ENCODE assay signal across 16 cellular contexts in the genomic region with DNA sequence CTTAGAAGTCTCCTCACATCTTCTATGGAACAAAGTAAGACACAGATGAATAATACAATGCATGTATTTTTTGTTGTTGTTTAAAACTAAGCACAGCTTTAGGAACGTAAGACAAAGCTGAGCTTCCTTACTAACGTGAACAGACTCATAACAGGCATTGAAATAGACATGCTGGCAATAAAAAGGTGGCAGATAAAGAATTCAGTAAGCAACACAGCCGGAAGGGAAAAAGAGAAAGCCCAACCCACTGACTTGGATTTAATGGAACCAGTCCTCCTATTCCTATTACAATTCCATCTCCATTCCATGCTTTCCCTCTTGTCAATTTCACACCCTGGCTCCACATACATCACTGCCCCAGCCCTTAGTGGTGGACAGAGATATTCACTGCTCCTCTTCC.
DNase-seq lines count a peak whose midpoint lies in the region; ATAC-seq and TF ChIP-seq lines count a peak whose summit lies in the region.
"Had no signal": no experiment of that assay in that cellular context is flagged by ENCODE, and none has a peak within 500 bp of the region (broad histone marks: within the 10 kb centered on the region; RNA-seq: fewer than 3 reads in every experiment).

No MANE protein-coding gene starts in this region.

- no TSS peak for BruUV-seq in Caco-2 (replicated peaks; lab: Mats Ljungman, UMichigan)

- TF ChIP-seq CTCF in Caco-2 (IDR thresholded peaks at IDR 0.05; ENCODE audit: insufficient read depth in 1 of 2, low read depth in 1 of 2, low read length in 1 of 2, severe bottlenecking in 1 of 2, unreplicated experiment in 1 of 2) = no peak
- no peak for TF ChIP-seq CTCF in dorsolateral prefrontal cortex (IDR thresholded peaks at IDR 0.05 in 54 of 56, conservative IDR thresholded peaks at IDR 0.05 in 2 of 56; ENCODE audit: low read depth in 1 of 56, partially characterized antibody in 56 of 56)
- no peak for TF ChIP-seq CTCF in mucosa of descending colon (IDR thresholded peaks at IDR 0.05)

- H3K9me3 ChIP-seq in Caco-2 (no peaks in the 10 kb centered on the region), mucosa of descending colon (no peaks in the 10 kb centered on the region)
- H3K9me3 ChIP-seq: BLaER1, HAP-1 had no signal

- no peaks in the 10 kb centered on the region; the same call in none of the 2 replicates for H3K36me3 ChIP-seq in Caco-2 (ENCODE audit: control insufficient read depth, insufficient read depth, low read length)
- no peaks in the 10 kb centered on the region for H3K36me3 ChIP-seq in mucosa of descending colon (ENCODE audit: low read depth)
- H3K36me3 ChIP-seq: HAP-1 had no signal

- H3K27me3 ChIP-seq in Caco-2 (replicated peaks; ENCODE audit: control insufficient read depth, insufficient read depth, low read length) = no peaks in the 10 kb centered on the region
- H3K27me3 ChIP-seq in dorsolateral prefrontal cortex = no peaks in the 10 kb centered on the region
- H3K27me3 ChIP-seq: BLaER1 had no signal

- H3K9me3 Mint-ChIP-seq in Caco-2 (ENCODE audit: unreplicated experiment) = no peaks in the 10 kb centered on the region
- H3K9me3 Mint-ChIP-seq in activated T-helper 1 cell treated with anti-CD3 and anti-CD28 coated beads, Interleukin-12 subunit alpha, Interleukin-12 subunit beta, Interleukin-2, Interleukin-4 antibody, amounts not matched to agents 30 ng/mL and 10 ng/mL and 1 ng/mL, durations not matched to agents 14 hours and 24 hours and 36 hours = no peaks in the 10 kb centered on the region
- no peaks in the 10 kb centered on the region for H3K9me3 Mint-ChIP-seq in activated naive CD4-positive, alpha-beta T cell treated with anti-CD3 and anti-CD28 coated beads, Interleukin-2, amount 50 U/mL, for 72 hours

- no peak for DNase-seq in Caco-2
- DNase-seq in NCI-H146 (lab: John Stamatoyannopoulos, UW) = peak; percentile 52
- DNase-seq in dorsolateral prefrontal cortex = no peak
- DNase-seq in mucosa of descending colon = no peak
- no peak for DNase-seq in HuH-7 (ENCODE audit: low spot score)
- no peak for DNase-seq in activated T-helper 1 cell treated with anti-CD3 and anti-CD28 coated beads, Interleukin-12 subunit alpha, Interleukin-12 subunit beta, Interleukin-2, Interleukin-4 antibody, amounts not matched to agents 30 ng/mL and 10 ng/mL and 1 ng/mL, durations not matched to agents 14 hours and 24 hours and 36 hours (ENCODE audit: low spot score)
- DNase-seq in activated naive CD4-positive, alpha-beta T cell treated with anti-CD3 and anti-CD28 coated beads, Interleukin-2, amount 50 U/mL, for 72 hours (ENCODE audit: low spot score in 2 of 2) = no peak
- DNase-seq: 8988T, AML-193, Calu3, DMS 273 treated with DMSO at 0.1 percent for 48 hours, GOT3 had no signal

- peak overlapping the region; percentile 7 for H3K27ac Mint-ChIP-seq in Caco-2 (ENCODE audit: unreplicated experiment)
- H3K27ac Mint-ChIP-seq in activated T-helper 1 cell treated with anti-CD3 and anti-CD28 coated beads, Interleukin-12 subunit alpha, Interleukin-12 subunit beta, Interleukin-2, Interleukin-4 antibody, amounts not matched to agents 30 ng/mL and 10 ng/mL and 1 ng/mL, durations not matched to agents 14 hours and 24 hours and 36 hours = no peak overlapping the region
- H3K27ac Mint-ChIP-seq in activated naive CD4-positive, alpha-beta T cell treated with anti-CD3 and anti-CD28 coated beads, Interleukin-2, amount 50 U/mL, for 72 hours = no peak overlapping the region

- H3K4me1 Mint-ChIP-seq in Caco-2 (ENCODE audit: low read depth, unreplicated experiment) = peaks cover 12% of the 10 kb centered on the region
- H3K4me1 Mint-ChIP-seq in activated T-helper 1 cell treated with anti-CD3 and anti-CD28 coated beads, Interleukin-12 subunit alpha, Interleukin-12 subunit beta, Interleukin-2, Interleukin-4 antibody, amounts not matched to agents 30 ng/mL and 10 ng/mL and 1 ng/mL, durations not matched to agents 14 hours and 24 hours and 36 hours (ENCODE audit: low read depth) = peaks cover 6% of the 10 kb centered on the region

- peaks cover 90% of the 10 kb centered on the region for H3K36me3 Mint-ChIP-seq in Caco-2 (ENCODE audit: insufficient read depth, unreplicated experiment)
- H3K36me3 Mint-ChIP-seq in activated T-helper 1 cell treated with anti-CD3 and anti-CD28 coated beads, Interleukin-12 subunit alpha, Interleukin-12 subunit beta, Interleukin-2, Interleukin-4 antibody, amounts not matched to agents 30 ng/mL and 10 ng/mL and 1 ng/mL, durations not matched to agents 14 hours and 24 hours and 36 hours (ENCODE audit: low read depth) = no peaks in the 10 kb centered on the region
- no peaks in the 10 kb centered on the region for H3K36me3 Mint-ChIP-seq in activated naive CD4-positive, alpha-beta T cell treated with anti-CD3 and anti-CD28 coated beads, Interleukin-2, amount 50 U/mL, for 72 hours

- no peak overlapping the region for H3K4me3 Mint-ChIP-seq in Caco-2 (ENCODE audit: unreplicated experiment)
- H3K4me3 Mint-ChIP-seq in activated T-helper 1 cell treated with anti-CD3 and anti-CD28 coated beads, Interleukin-12 subunit alpha, Interleukin-12 subunit beta, Interleukin-2, Interleukin-4 antibody, amounts not matched to agents 30 ng/mL and 10 ng/mL and 1 ng/mL, durations not matched to agents 14 hours and 24 hours and 36 hours = no peak overlapping the region

- CTCF ChIA-PET in Caco-2 (lab: Charles Lee) = interaction anchor here (0.7 to 1.1 kb wide), 2 partner anchors 44 to 282 kb away, joined by 5 to 11 read pairs; a partner anchor contains a TSS

- H3K4me1 ChIP-seq in Caco-2 (peaks cover 8% of the 10 kb centered on the region), mucosa of descending colon (ENCODE audit: low read depth) (no peaks in the 10 kb centered on the region)
- H3K4me1 ChIP-seq: BLaER1, HAP-1 had no signal

- POLR2A ChIA-PET in Caco-2 (lab: Charles Lee) = interaction anchor here (1.0 to 1.4 kb wide), 3 partner anchors 282 to 325 kb away, joined by 4 to 6 read pairs (median 5); a partner anchor contains a TSS

- H3K27me3 Mint-ChIP-seq in Caco-2 (ENCODE audit: insufficient read depth, unreplicated experiment) = no peaks in the 10 kb centered on the region
- H3K27me3 Mint-ChIP-seq in activated T-helper 1 cell treated with anti-CD3 and anti-CD28 coated beads, Interleukin-12 subunit alpha, Interleukin-12 subunit beta, Interleukin-2, Interleukin-4 antibody, amounts not matched to agents 30 ng/mL and 10 ng/mL and 1 ng/mL, durations not matched to agents 14 hours and 24 hours and 36 hours (ENCODE audit: insufficient read depth) = peaks cover 9% of the 10 kb centered on the region

- peak; percentile 52 for ATAC-seq in mucosa of descending colon
- no peak for ATAC-seq in activated naive CD4-positive, alpha-beta T cell treated with anti-CD3 and anti-CD28 coated beads, Interleukin-2, amount 50 U/mL, for 72 hours
- ATAC-seq: GM12878, HepG2 had no signal

- intact Hi-C loops in Caco-2 (cut with micrococcal nuclease; ENCODE audit: unreplicated experiment) = no loop called here
- intact Hi-C loops in dorsolateral prefrontal cortex (cut with DNase I) = loop anchor here in 1 of 2 donors (5.0 kb wide), 3 partner anchors 35 to 130 kb away; no protein-coding TSS in a partner anchor
- intact Hi-C loops in mucosa of descending colon (cut with DNase I, micrococcal nuclease) = no loop called here
- intact Hi-C loops in activated T-helper 1 cell treated with anti-CD3 and anti-CD28 coated beads, Interleukin-12 subunit alpha, Interleukin-12 subunit beta, Interleukin-2, Interleukin-4 antibody, amounts not matched to agents 30 ng/mL and 10 ng/mL and 1 ng/mL, durations not matched to agents 14 hours and 24 hours and 36 hours (cut with micrococcal nuclease) = no loop called here

- peak overlapping the region in 49 of 59 donors; percentile 4 to 95 (median 76) for H3K27ac ChIP-seq in dorsolateral prefrontal cortex
- H3K27ac ChIP-seq: BLaER1 had no signal

- H3K4me3 ChIP-seq in Caco-2 (ENCODE audit: low read depth, low read length) (no peak overlapping the region), dorsolateral prefrontal cortex (no peak overlapping the region), mucosa of descending colon (no peak overlapping the region)
- H3K4me3 ChIP-seq: BLaER1, GM12878, HAP-1 had no signal
